In genomic region chr5:61610262-61611024, GRCh38 we compare ENCODE assay signal across 25 cellular contexts.
"Had no signal": no experiment of that assay in that cellular context is flagged by ENCODE, and none has a peak within 500 bp of the region (broad histone marks: within the 10 kb centered on the region; RNA-seq: fewer than 3 reads in every experiment).

No MANE protein-coding gene starts in this region.

- DNase-seq: activated CD4-positive, alpha-beta T cell treated with anti-CD3 and anti-CD28 coated beads, Interleukin-2, amount 50 U/mL, for 1 hour; activated CD8-positive, alpha-beta memory T cell treated with anti-CD3 and anti-CD28 coated beads for 24 hours; activated effector memory CD4-positive, alpha-beta T cell treated with anti-CD3 and anti-CD28 coated beads, Interleukin-2, amount 50 U/mL, for 16 hours; activated naive CD4-positive, alpha-beta T cell treated with anti-CD3 and anti-CD28 coated beads, Interleukin-2, amount 50 U/mL, for 16 hours; activated T-cell treated with anti-CD3 and anti-CD28 coated beads, Interleukin-2, amount 50 U/mL, for 72 hours; cerebellar nuclear complex; effector CD8-positive, alpha-beta T cell; gastrocnemius medialis; immature natural killer cell; kidney glomerular epithelial cell; left ventricle myocardium superior; mucosa of descending colon; naive B cell; stimulated activated CD4-positive, alpha-beta T cell treated with anti-CD3 and anti-CD28 coated beads, Interleukin-4, amount 100 ng/mL, for 1 hour; stimulated activated naive CD8-positive, alpha-beta T cell treated with anti-CD3 and anti-CD28 coated beads, Interleukin-15, amount 100 ng/mL, for 72 hours; T1000; testis had no signal

- FAIRE-seq: bronchial epithelial cell had no signal

- H3K9me3 ChIP-seq: ascending aorta, gastrocnemius medialis, mucosa of descending colon, testis, upper lobe of left lung had no signal

- H3K4me1 ChIP-seq: gastrocnemius medialis, parathyroid adenoma, testis, upper lobe of left lung had no signal

- H3K4me1 Mint-ChIP-seq: immature natural killer cell; naive B cell; stimulated activated naive CD8-positive, alpha-beta T cell treated with anti-CD3 and anti-CD28 coated beads, Interleukin-15, amount 100 ng/mL, for 72 hours had no signal

- ATAC-seq: activated CD4-positive, CD25-positive, alpha-beta regulatory T cell treated with anti-CD3 and anti-CD28 coated beads, Interleukin-2, amount 50 U/mL, for 24 hours; activated T-cell treated with anti-CD3 and anti-CD28 coated beads, Interleukin-2, amount 50 U/mL, for 72 hours; esophagus mucosa; gastrocnemius medialis; left ventricle myocardium superior; mucosa of descending colon; sciatic nerve; stimulated activated naive CD8-positive, alpha-beta T cell treated with anti-CD3 and anti-CD28 coated beads, Interleukin-15, amount 100 ng/mL, for 72 hours had no signal

- H3K27ac ChIP-seq: ascending aorta, gastrocnemius medialis, parathyroid adenoma, testis, upper lobe of left lung had no signal

- H3K4me2 ChIP-seq: smooth muscle cell had no signal

- H3K9ac ChIP-seq: parathyroid adenoma had no signal

- H3K36me3 Mint-ChIP-seq: immature natural killer cell, naive B cell had no signal

- H3K27me3 ChIP-seq: ascending aorta, gastrocnemius medialis, testis, upper lobe of left lung had no signal

- H2AFZ ChIP-seq: parathyroid adenoma had no signal

- H3K9me3 Mint-ChIP-seq: activated T-cell treated with anti-CD3 and anti-CD28 coated beads, Interleukin-2, amount 50 U/mL, for 72 hours; immature natural killer cell; naive B cell; stimulated activated naive CD8-positive, alpha-beta T cell treated with anti-CD3 and anti-CD28 coated beads, Interleukin-15, amount 100 ng/mL, for 72 hours had no signal

- H3K4me3 Mint-ChIP-seq: activated T-cell treated with anti-CD3 and anti-CD28 coated beads, Interleukin-2, amount 50 U/mL, for 72 hours; immature natural killer cell; naive B cell; stimulated activated naive CD8-positive, alpha-beta T cell treated with anti-CD3 and anti-CD28 coated beads, Interleukin-15, amount 100 ng/mL, for 72 hours had no signal

- H3K79me2 ChIP-seq: parathyroid adenoma had no signal

- H3K27ac Mint-ChIP-seq: activated T-cell treated with anti-CD3 and anti-CD28 coated beads, Interleukin-2, amount 50 U/mL, for 72 hours; immature natural killer cell; stimulated activated naive CD8-positive, alpha-beta T cell treated with anti-CD3 and anti-CD28 coated beads, Interleukin-15, amount 100 ng/mL, for 72 hours had no signal

- H3K4me3 ChIP-seq: ascending aorta, gastrocnemius medialis, mucosa of descending colon, smooth muscle cell, testis, upper lobe of left lung had no signal

- H3K36me3 ChIP-seq: ascending aorta, gastrocnemius medialis, upper lobe of left lung had no signal
